ENCODE assay signal across 25 cellular contexts in genomic region chr7:35781767-35782515, GRCh38.
"Had no signal": no experiment of that assay in that cellular context is flagged by ENCODE, and none has a peak within 500 bp of the region (broad histone marks: within the 10 kb centered on the region; RNA-seq: fewer than 3 reads in every experiment).

No MANE protein-coding gene starts in this region.

- DNase-seq: activated CD4-positive, alpha-beta memory T cell treated with anti-CD3 and anti-CD28 coated beads, Interleukin-2, amount 10 ng/mL, durations not matched to agents 7 days and 5 days; activated CD4-positive, alpha-beta T cell treated with anti-CD3 and anti-CD28 coated beads, Interleukin-2, amount 10 ng/mL, durations not matched to agents 7 days and 5 days; activated CD4-positive, CD25-positive, alpha-beta regulatory T cell treated with anti-CD3 and anti-CD28 coated beads, Interleukin-2, amount 50 U/mL, for 72 hours; activated CD8-positive, alpha-beta memory T cell treated with anti-CD3 and anti-CD28 coated beads, Interleukin-2, amount 50 U/mL, for 48 hours; activated gamma-delta T cell; activated naive CD4-positive, alpha-beta T cell treated with anti-CD3 and anti-CD28 coated beads, Interleukin-2, amount 10 ng/mL, durations not matched to agents 7 days and 5 days; activated T-cell treated with anti-CD3 and anti-CD28 coated beads, Interleukin-2, amount 50 U/mL, for 24 hours; dermis blood vessel endothelial cell; effector CD8-positive, alpha-beta T cell; esophagus squamous epithelium; islet precursor cell; left cardiac atrium; mesendoderm; natural killer cell; right cardiac atrium; stimulated activated CD4-positive, alpha-beta T cell treated with anti-CD3 and anti-CD28 coated beads, Interleukin-15, amount 100 ng/mL, for 24 hours; stimulated activated CD4-positive, alpha-beta T cell treated with anti-CD3 and anti-CD28 coated beads, Interleukin-2, amount 100 ng/mL, for 24 hours; stimulated activated naive B cell treated with anti-CD40 and anti-IgM and Interleukin-4, amounts not matched to agents 10 μg/mL and 1 μg/mL and 100 μg/mL, for 72 hours; stomach; T-helper 17 cell; trophoblast cell had no signal

- H3K27me3 ChIP-seq: breast epithelium, esophagus squamous epithelium, stomach, suprapubic skin had no signal

- ATAC-seq: left cardiac atrium; natural killer cell; stimulated activated naive B cell treated with anti-CD40 and anti-IgM and Interleukin-4, amounts not matched to agents 10 μg/mL and 1 μg/mL and 100 μg/mL, for 72 hours; T-helper 17 cell had no signal

- H3K9me3 Mint-ChIP-seq: activated CD4-positive, alpha-beta memory T cell treated with anti-CD3 and anti-CD28 coated beads, Interleukin-2, amount 10 ng/mL, durations not matched to agents 7 days and 5 days; activated CD4-positive, alpha-beta T cell treated with anti-CD3 and anti-CD28 coated beads, Interleukin-2, amount 10 ng/mL, durations not matched to agents 7 days and 5 days; activated naive CD4-positive, alpha-beta T cell treated with anti-CD3 and anti-CD28 coated beads, Interleukin-2, amount 10 ng/mL, durations not matched to agents 7 days and 5 days; activated T-cell treated with anti-CD3 and anti-CD28 coated beads, Interleukin-2, amount 50 U/mL, for 24 hours; central memory CD8-positive, alpha-beta T cell; natural killer cell; stimulated activated naive B cell treated with anti-CD40 and anti-IgM and Interleukin-4, amounts not matched to agents 10 μg/mL and 1 μg/mL and 100 μg/mL, for 72 hours had no signal

- H3K4me1 Mint-ChIP-seq: activated CD4-positive, alpha-beta memory T cell treated with anti-CD3 and anti-CD28 coated beads, Interleukin-2, amount 10 ng/mL, durations not matched to agents 7 days and 5 days; activated CD4-positive, alpha-beta T cell treated with anti-CD3 and anti-CD28 coated beads, Interleukin-2, amount 10 ng/mL, durations not matched to agents 7 days and 5 days; activated naive CD4-positive, alpha-beta T cell treated with anti-CD3 and anti-CD28 coated beads, Interleukin-2, amount 10 ng/mL, durations not matched to agents 7 days and 5 days; central memory CD8-positive, alpha-beta T cell; stimulated activated naive B cell treated with anti-CD40 and anti-IgM and Interleukin-4, amounts not matched to agents 10 μg/mL and 1 μg/mL and 100 μg/mL, for 72 hours; T-helper 17 cell had no signal

- H3K36me3 Mint-ChIP-seq: activated naive CD4-positive, alpha-beta T cell treated with anti-CD3 and anti-CD28 coated beads, Interleukin-2, amount 10 ng/mL, durations not matched to agents 7 days and 5 days; natural killer cell; stimulated activated naive B cell treated with anti-CD40 and anti-IgM and Interleukin-4, amounts not matched to agents 10 μg/mL and 1 μg/mL and 100 μg/mL, for 72 hours had no signal

- H3K36me3 ChIP-seq: breast epithelium, esophagus squamous epithelium, stomach, suprapubic skin had no signal

- H3K27me3 Mint-ChIP-seq: activated CD4-positive, alpha-beta memory T cell treated with anti-CD3 and anti-CD28 coated beads, Interleukin-2, amount 10 ng/mL, durations not matched to agents 7 days and 5 days; activated naive CD4-positive, alpha-beta T cell treated with anti-CD3 and anti-CD28 coated beads, Interleukin-2, amount 10 ng/mL, durations not matched to agents 7 days and 5 days; activated T-cell treated with anti-CD3 and anti-CD28 coated beads, Interleukin-2, amount 50 U/mL, for 24 hours; central memory CD8-positive, alpha-beta T cell; stimulated activated naive B cell treated with anti-CD40 and anti-IgM and Interleukin-4, amounts not matched to agents 10 μg/mL and 1 μg/mL and 100 μg/mL, for 72 hours; T-helper 17 cell had no signal

- H3K27ac Mint-ChIP-seq: activated CD4-positive, alpha-beta memory T cell treated with anti-CD3 and anti-CD28 coated beads, Interleukin-2, amount 10 ng/mL, durations not matched to agents 7 days and 5 days; activated CD4-positive, alpha-beta T cell treated with anti-CD3 and anti-CD28 coated beads, Interleukin-2, amount 10 ng/mL, durations not matched to agents 7 days and 5 days; activated naive CD4-positive, alpha-beta T cell treated with anti-CD3 and anti-CD28 coated beads, Interleukin-2, amount 10 ng/mL, durations not matched to agents 7 days and 5 days; activated T-cell treated with anti-CD3 and anti-CD28 coated beads, Interleukin-2, amount 50 U/mL, for 24 hours; natural killer cell; stimulated activated naive B cell treated with anti-CD40 and anti-IgM and Interleukin-4, amounts not matched to agents 10 μg/mL and 1 μg/mL and 100 μg/mL, for 72 hours; T-helper 17 cell had no signal

- H3K4me3 Mint-ChIP-seq: activated CD4-positive, alpha-beta memory T cell treated with anti-CD3 and anti-CD28 coated beads, Interleukin-2, amount 10 ng/mL, durations not matched to agents 7 days and 5 days; activated CD4-positive, alpha-beta T cell treated with anti-CD3 and anti-CD28 coated beads, Interleukin-2, amount 10 ng/mL, durations not matched to agents 7 days and 5 days; activated naive CD4-positive, alpha-beta T cell treated with anti-CD3 and anti-CD28 coated beads, Interleukin-2, amount 10 ng/mL, durations not matched to agents 7 days and 5 days; activated T-cell treated with anti-CD3 and anti-CD28 coated beads, Interleukin-2, amount 50 U/mL, for 24 hours; central memory CD8-positive, alpha-beta T cell; natural killer cell; stimulated activated naive B cell treated with anti-CD40 and anti-IgM and Interleukin-4, amounts not matched to agents 10 μg/mL and 1 μg/mL and 100 μg/mL, for 72 hours; T-helper 17 cell had no signal

- H3K4me1 ChIP-seq: breast epithelium, esophagus squamous epithelium, stomach, suprapubic skin had no signal

- H3K9me3 ChIP-seq: breast epithelium, esophagus squamous epithelium, stomach, suprapubic skin had no signal

- H3K27ac ChIP-seq: breast epithelium, epithelial cell of prostate, esophagus squamous epithelium, stomach, suprapubic skin had no signal

- H3K4me3 ChIP-seq: breast epithelium, esophagus squamous epithelium, stomach, suprapubic skin had no signal
